In genomic region chr10:11781114-11781513, GRCh38 we compare ENCODE assay signal across 35 cellular contexts. TPM values are rescaled to one million over a fixed set of nuclear protein-coding genes. Genes with fewer than 3 reads are reported as not detected.
"Had no signal": no experiment of that assay in that cellular context is flagged by ENCODE, and none has a peak within 500 bp of the region (broad histone marks: within the 10 kb centered on the region; RNA-seq: fewer than 3 reads in every experiment).

No MANE protein-coding gene starts in this region.

- H3K27me3 ChIP-seq: MG63 had no signal

- H3K36me3 ChIP-seq: MG63 had no signal

- H3K4me3 ChIP-seq: MG63 had no signal

- H3K9me3 ChIP-seq: MG63 had no signal

- DNase-seq: Karpas-422, Kasumi-1, MG63, MM.1S, MV-4-11, NCI-H1048, NCI-H1092, NCI-H1092 treated with DMSO at 0.1 percent for 48 hours, NCI-H1105, NCI-H1105 treated with DMSO at 0.1 percent for 48 hours, NCI-H1417, NCI-H1417 treated with DMSO at 0.1 percent for 48 hours, NCI-H1436, NCI-H1436 treated with DMSO at 0.1 percent for 48 hours, NCI-H146, NCI-H1694, NCI-H1694 treated with DMSO at 0.1 percent for 48 hours, NCI-H187, NCI-H187 treated with DMSO at 0.1 percent for 48 hours, NCI-H1930, NCI-H2029, NCI-H2029 treated with DMSO at 0.1 percent for 48 hours, NCI-H2081, NCI-H2081 treated with DMSO at 0.1 percent for 48 hours, NCI-H2107, NCI-H2171, NCI-H2171 treated with DMSO at 0.1 percent for 48 hours, NCI-H2227 treated with DMSO at 0.1 percent for 48 hours, NCI-H226, NCI-H345, NCI-H446, NCI-H446 treated with DMSO at 0.1 percent for 48 hours, NCI-H510A, NCI-H510A treated with DMSO at 0.1 percent for 48 hours had no signal

RNA-seq across cellular contexts. Expression of gene ECHDC3, which starts 38.9 kb away (rescaled TPM):
- total RNA-seq: M059J had no signal
